ENCODE assay signal across 8 cellular contexts in genomic region chr15:100919481-100920405, GRCh38. TPM values are rescaled to one million over a fixed set of nuclear protein-coding genes. Genes with fewer than 3 reads are reported as not detected.
DNase-seq lines count a peak whose midpoint lies in the region; ATAC-seq and TF ChIP-seq lines count a peak whose summit lies in the region.

No MANE protein-coding gene starts in this region.

- no peak for TF ChIP-seq CTCF in WTC11 (IDR thresholded peaks at IDR 0.05)
- no peak for TF ChIP-seq CTCF in fibroblast of mammary gland (conservative IDR thresholded peaks at IDR 0.05; ENCODE audit: control insufficient read depth, insufficient read depth, low read depth, low read length)
- no peak for TF ChIP-seq CTCF in parathyroid adenoma (IDR thresholded peaks at IDR 0.05)

- peaks cover 61% of the 10 kb centered on the region for H3K27me3 Mint-ChIP-seq in WTC11 (ENCODE audit: low read depth)

- H3K9me3 ChIP-seq in parathyroid adenoma (ENCODE audit: control insufficient read depth, low read length), result no peaks in the 10 kb centered on the region

- DNase-seq in G401 (ENCODE audit: low spot score) (peak; percentile 12), WTC11 (ENCODE audit: low spot score) (no peak), fibroblast of mammary gland (ENCODE audit: low read depth) (peak; percentile 17), NCI-H2081 (lab: John Stamatoyannopoulos, UW) (no peak), NCI-H2081 treated with DMSO at 0.1 percent for 48 hours (lab: John Stamatoyannopoulos, UW) (no peak)

- peaks cover 15% of the 10 kb centered on the region for H3K4me1 Mint-ChIP-seq in WTC11

- H2AFZ ChIP-seq in parathyroid adenoma, result no peak overlapping the region

- no peaks in the 10 kb centered on the region for H3K36me3 ChIP-seq in parathyroid adenoma (ENCODE audit: control insufficient read depth, insufficient read depth, low read length)

- H3K9me3 Mint-ChIP-seq in WTC11, result no peaks in the 10 kb centered on the region

- peak; percentile 15 for ATAC-seq in HG02642 (IDR thresholded peaks at IDR 0.05; ENCODE audit: poor library complexity, unreplicated experiment)
- ATAC-seq in WTC11, result peak; percentile 6
- no peak for ATAC-seq in HG03159 (IDR thresholded peaks at IDR 0.05; ENCODE audit: unreplicated experiment)

- CTCF ChIA-PET in WTC11 (lab: Charles Lee), result interaction anchor here (0.8 to 10.6 kb wide), 7 partner anchors 9 to 348 kb away, joined by 3 to 253 read pairs (median 9); no protein-coding TSS in a partner anchor

- POLR2A ChIA-PET in WTC11 (lab: Charles Lee), result interaction anchor here (0.6 to 1.8 kb wide), 3 partner anchors 36 to 162 kb away, joined by 3 to 11 read pairs (median 3); no protein-coding TSS in a partner anchor

- H3K4me3 ChIP-seq in fibroblast of mammary gland (ENCODE audit: control insufficient read depth, low read depth, low read length), result peak overlapping the region; percentile 71
- H3K4me3 ChIP-seq in parathyroid adenoma (ENCODE audit: low read depth, low read length), result no peak overlapping the region

- H3K4me1 ChIP-seq in parathyroid adenoma, result no peaks in the 10 kb centered on the region

- H3K9ac ChIP-seq in parathyroid adenoma, result no peak overlapping the region

- no peaks in the 10 kb centered on the region for H3K79me2 ChIP-seq in parathyroid adenoma

- no peaks in the 10 kb centered on the region for H3K36me3 Mint-ChIP-seq in WTC11

- H3K27ac ChIP-seq in parathyroid adenoma, result no peak overlapping the region

- peak overlapping the region; percentile 67 for H3K4me2 ChIP-seq in parathyroid adenoma (ENCODE audit: low read length)

- H3K4me3 Mint-ChIP-seq in WTC11, result peak overlapping the region; percentile 71

- H3K27me3 ChIP-seq in parathyroid adenoma (ENCODE audit: control insufficient read depth, insufficient read depth, low read length), result no peaks in the 10 kb centered on the region

- in situ Hi-C loops in G401 (cut with HindIII; ENCODE audit: low sequenced_read_pairs), result no loop called here

- H3K27ac Mint-ChIP-seq in WTC11, result no peak overlapping the region

TF ChIP-seq in WTC11, 78 proteins besides CTCF, POLR2A, EP300 and RAD21:
- TF ChIP-seq ZSCAN18 (CRISPR knock-in tag; IDR thresholded peaks at IDR 0.05) (no peak), PRDM15 (CRISPR knock-in tag; IDR thresholded peaks at IDR 0.05) (no peak)

RNA-seq across cellular contexts. Expression of gene LRRK1, which starts 0.6 kb away (rescaled TPM):
- total RNA-seq in G401 (2014; rRNA removed; shearing (Covaris generic)), result not detected in 2 replicates
- 5.9 to 7.6 TPM (median 6.3 TPM) in 3 replicates for total RNA-seq in WTC11 (2021)

RNA-seq across cellular contexts. Expression of gene ALDH1A3, which starts 40.1 kb away (rescaled TPM):
- total RNA-seq in G401 (2014; rRNA removed; shearing (Covaris generic)), result not detected in 2 replicates
- 9.9 to 14.0 TPM (median 10.7 TPM) in 3 replicates for total RNA-seq in WTC11 (2021)

Comparison
In these comparisons a context has a peak if more than half of its experiments do, and no peak if none do; other contexts are left out.
1. DNase-seq: peak in G401 (single experiment) and fibroblast of mammary gland (single experiment); none in WTC11 (single experiment), NCI-H2081 (0 of 2) and NCI-H2081 treated with DMSO at 0.1 percent for 48 hours (single experiment).
2. RNA of gene ALDH1A3, which starts 40.1 kb away (total RNA-seq): 9.9 to 14.0 TPM in WTC11; not detected in G401; every median in the first group is over 10 times any median in the second.